In the genomic region with DNA sequence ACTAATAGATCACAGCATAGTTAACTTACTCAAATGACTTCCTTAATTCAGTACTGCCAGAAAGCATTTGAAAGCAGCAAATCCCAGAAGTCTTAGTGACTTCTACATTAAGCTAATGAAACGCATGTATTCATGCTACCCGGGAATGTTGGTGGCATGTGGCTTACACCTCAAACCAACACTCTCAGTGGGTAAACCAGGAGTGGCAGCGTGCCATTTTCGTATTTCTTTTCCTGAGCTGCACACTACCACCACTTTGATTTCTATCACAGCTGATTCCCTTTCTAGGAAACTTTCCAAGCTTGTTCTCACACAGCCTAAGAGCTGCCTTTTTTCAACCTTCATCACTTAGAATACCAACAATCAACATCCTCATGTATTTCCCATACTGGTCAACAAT, we compare ENCODE assay signal across 29 cellular contexts.
"Had no signal": no experiment of that assay in that cellular context is flagged by ENCODE, and none has a peak within 500 bp of the region (broad histone marks: within the 10 kb centered on the region; RNA-seq: fewer than 3 reads in every experiment).

No MANE protein-coding gene starts in this region.

- H3K4me3 Mint-ChIP-seq: activated B cell treated with CpG ODN at 0.5 μM for 24 hours; activated CD8-positive, alpha-beta T cell treated with anti-CD3 and anti-CD28 coated beads for 36 hours; activated naive CD8-positive, alpha-beta T cell; activated T-cell treated with anti-CD3 and anti-CD28 coated beads, Interleukin-2, amount 50 U/mL, for 4 hours; activated T-helper 17 cell treated with anti-CD3 and anti-CD28 coated beads, Interleukin-2, amount 50 U/mL, for 72 hours; dendritic cell treated with granulocyte-macrophage colony-stimulating factor and Interleukin-4, amounts not matched to agents 40 ng/mL and 50 ng/mL, for 4 days; endodermal cell; T-cell; T-helper 1 cell treated with Interleukin-12 subunit alpha and Interleukin-12 subunit beta and Interleukin-4 antibody, amounts not matched to agents 30 μg/mL and 1 μg/mL, for 36 hours; T-helper 2 cell treated with Interferon-gamma antibody and Interleukin-4, amounts not matched to agents 5 μg/mL and 100 μg/mL, for 36 hours had no signal

- H3K27me3 ChIP-seq: body of pancreas, dorsolateral prefrontal cortex had no signal

- H3K9me3 ChIP-seq: body of pancreas had no signal

- H3K27me3 Mint-ChIP-seq: activated B cell treated with CpG ODN at 0.5 μM for 24 hours; activated CD8-positive, alpha-beta T cell treated with anti-CD3 and anti-CD28 coated beads for 36 hours; activated naive CD8-positive, alpha-beta T cell; activated T-helper 17 cell treated with anti-CD3 and anti-CD28 coated beads, Interleukin-2, amount 50 U/mL, for 72 hours; dendritic cell treated with granulocyte-macrophage colony-stimulating factor and Interleukin-4, amounts not matched to agents 40 ng/mL and 50 ng/mL, for 4 days; T-cell had no signal

- H3K27ac Mint-ChIP-seq: activated B cell treated with CpG ODN at 0.5 μM for 24 hours; activated CD8-positive, alpha-beta T cell treated with anti-CD3 and anti-CD28 coated beads for 36 hours; activated naive CD8-positive, alpha-beta T cell; activated T-helper 17 cell treated with anti-CD3 and anti-CD28 coated beads, Interleukin-2, amount 50 U/mL, for 72 hours; dendritic cell treated with granulocyte-macrophage colony-stimulating factor and Interleukin-4, amounts not matched to agents 40 ng/mL and 50 ng/mL, for 4 days; endodermal cell; T-cell; T-helper 1 cell treated with Interleukin-12 subunit alpha and Interleukin-12 subunit beta and Interleukin-4 antibody, amounts not matched to agents 30 μg/mL and 1 μg/mL, for 36 hours; T-helper 2 cell treated with Interferon-gamma antibody and Interleukin-4, amounts not matched to agents 5 μg/mL and 100 μg/mL, for 36 hours had no signal

- ATAC-seq: activated CD4-positive, CD25-positive, alpha-beta regulatory T cell treated with anti-CD3 and anti-CD28 coated beads, Interleukin-2, amount 50 U/mL, for 24 hours; activated CD8-positive, alpha-beta T cell treated with anti-CD3 and anti-CD28 coated beads for 36 hours; activated T-cell treated with anti-CD3 and anti-CD28 coated beads, Interleukin-2, amount 50 U/mL, for 4 hours; activated T-helper 17 cell treated with anti-CD3 and anti-CD28 coated beads, Interleukin-2, amount 50 U/mL, for 72 hours; body of pancreas; esophagus mucosa; T-cell had no signal

- H3K4me3 ChIP-seq: body of pancreas, coronary artery, dorsolateral prefrontal cortex had no signal

- H3K4me1 ChIP-seq: body of pancreas had no signal

- DNase-seq: activated B cell treated with CpG ODN at 0.5 μM for 24 hours; activated CD4-positive, alpha-beta T cell treated with anti-CD3 and anti-CD28 coated beads for 48 hours; activated CD4-positive, alpha-beta T cell treated with anti-CD3 and anti-CD28 coated beads, Interleukin-2, amount 50 U/mL, for 1 hour; activated CD4-positive, alpha-beta T cell treated with anti-CD3 and anti-CD28 coated beads, Interleukin-2, amount 50 U/mL, for 48 hours; activated CD8-positive, alpha-beta memory T cell treated with anti-CD3 and anti-CD28 coated beads for 24 hours; activated CD8-positive, alpha-beta T cell treated with anti-CD3 and anti-CD28 coated beads for 36 hours; activated effector memory CD4-positive, alpha-beta T cell treated with Interleukin-2 at 50 U/mL for 16 hours; activated gamma-delta T cell treated with Interleukin-2 at 50 U/mL for 16 hours; activated naive CD4-positive, alpha-beta T cell treated with anti-CD3 and anti-CD28 coated beads, Interleukin-2, amount 50 U/mL, for 16 hours; activated naive CD4-positive, alpha-beta T cell treated with Interleukin-2 at 50 U/mL for 16 hours; activated T-cell treated with anti-CD3 and anti-CD28 coated beads, Interleukin-2, amount 50 U/mL, for 4 hours; amniotic stem cell; body of pancreas; cerebellar nuclear complex; effector memory CD4-positive, alpha-beta T cell; endodermal cell; foreskin fibroblast; T-cell; T1000; WERI-Rb-1 had no signal

- H3K36me3 ChIP-seq: WERI-Rb-1 had no signal

- H3K36me3 Mint-ChIP-seq: activated naive CD8-positive, alpha-beta T cell; T-cell had no signal

- H3K4me1 Mint-ChIP-seq: activated B cell treated with CpG ODN at 0.5 μM for 24 hours; activated T-helper 17 cell treated with anti-CD3 and anti-CD28 coated beads, Interleukin-2, amount 50 U/mL, for 72 hours; endodermal cell; T-cell had no signal

- H3K27ac ChIP-seq: body of pancreas, coronary artery, dorsolateral prefrontal cortex, WERI-Rb-1 had no signal
